Comparison of ENCODE assay signal across 19 cellular contexts in the genomic region with DNA sequence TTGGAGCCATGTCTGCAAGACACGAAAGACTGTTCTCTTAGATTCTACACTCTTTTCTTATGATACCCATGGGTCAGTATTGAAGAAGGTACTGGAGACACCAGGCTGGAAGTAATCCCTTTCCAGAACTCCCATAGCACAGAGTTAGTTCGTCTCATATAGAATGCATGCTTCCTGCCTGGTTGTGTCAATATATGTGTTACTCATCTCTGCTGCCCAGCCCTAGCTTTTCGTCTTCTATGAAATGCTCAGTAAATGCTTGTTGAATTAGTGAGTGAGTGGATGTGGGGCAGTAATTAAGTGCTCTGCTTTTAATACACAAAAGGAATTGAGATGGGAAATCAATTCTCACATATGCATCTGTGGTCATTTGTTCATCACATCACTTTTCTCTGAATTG. TPM values are rescaled to one million over a fixed set of nuclear protein-coding genes. Genes with fewer than 3 reads are reported as not detected.
DNase-seq lines count a peak whose midpoint lies in the region; ATAC-seq and TF ChIP-seq lines count a peak whose summit lies in the region.
"Had no signal": no experiment of that assay in that cellular context is flagged by ENCODE, and none has a peak within 500 bp of the region (broad histone marks: within the 10 kb centered on the region; RNA-seq: fewer than 3 reads in every experiment).

No MANE protein-coding gene starts in this region.

- POLR2A ChIA-PET in IMR-90 (lab: Charles Lee; ENCODE audit: unreplicated experiment) = no interaction called here

- no peak overlapping the region for H3K56ac ChIP-seq in IMR-90 (ENCODE audit: extremely low read depth, insufficient read depth, low read length)

- CTCF ChIA-PET in IMR-90 (lab: Yijun Ruan, JAX) = interaction anchor here (0.6 to 1.4 kb wide), 2 partner anchors 20 to 35 kb away, joined by 3 to 8 read pairs; no protein-coding TSS in a partner anchor

- in situ Hi-C loops in IMR-90 (cut with MboI; ENCODE audit: low sequenced_read_pairs) = no loop called here

- no peaks in the 10 kb centered on the region for H3K36me3 ChIP-seq in IMR-90 (ENCODE audit: control insufficient read depth, insufficient read depth, low read length)

- H4K5ac ChIP-seq in IMR-90 (ENCODE audit: low read depth, low read length) = peak overlapping the region; percentile 40; the same call in 1 of the 2 replicates

- no peak overlapping the region for H4K8ac ChIP-seq in IMR-90 (ENCODE audit: low read depth in 2 of 2, low read length in 2 of 2)

- H3K27me3 ChIP-seq in IMR-90 (ENCODE audit: control insufficient read depth, insufficient read depth, low read length) = no peaks in the 10 kb centered on the region
- no peaks in the 10 kb centered on the region for H3K27me3 ChIP-seq in foreskin keratinocyte

- H3K9me1 ChIP-seq in IMR-90 (ENCODE audit: insufficient read depth, low read length) = peaks cover 3% of the 10 kb centered on the region; the same call in 1 of the 2 replicates

- dilution Hi-C loops in IMR-90 (cut with HindIII; ENCODE audit: low sequenced_read_pairs, unreplicated experiment) = no loop called here

- no peak overlapping the region for H4K91ac ChIP-seq in IMR-90 (ENCODE audit: insufficient read depth, low read depth, low read length)

- no peak overlapping the region; the same call in 1 of the 2 replicates for H3K4ac ChIP-seq in IMR-90 (ENCODE audit: low read depth, low read length)

- H3K9me3 ChIP-seq in IMR-90 (ENCODE audit: control insufficient read depth, insufficient read depth, low read length) = no peaks in the 10 kb centered on the region

- no peak overlapping the region for H3K4me3 ChIP-seq in IMR-90 (ENCODE audit: insufficient read depth, low read depth, low read length)

- H3K9ac ChIP-seq in IMR-90 (ENCODE audit: low read depth, low read length) = no peak overlapping the region
- H3K9ac ChIP-seq: KMS-11 had no signal

- H2BK20ac ChIP-seq in IMR-90 (ENCODE audit: low read depth, low read length) = no peak overlapping the region

- no peak for TF ChIP-seq POLR2A in IMR-90 (IDR thresholded peaks at IDR 0.05; ENCODE audit: low read depth, low read length)

- intact Hi-C loops in IMR-90 (cut with micrococcal nuclease) = no loop called here

- H3K4me2 ChIP-seq in IMR-90 (ENCODE audit: low read depth, low read length) = peak overlapping the region; percentile 52; the same call in 1 of the 2 replicates
- H3K4me2 ChIP-seq: KMS-11 had no signal

- no CpG with 5 or more reads among the region's 3 CpGs for WGBS in IMR-90 (ENCODE audit: extremely low coverage in 2 of 2, insufficient read length in 1 of 2), 2 experiments

- H3K79me1 ChIP-seq in IMR-90 (ENCODE audit: low read depth in 1 of 2, low read length in 2 of 2) = no peaks in the 10 kb centered on the region

- no peak overlapping the region for H3K23ac ChIP-seq in IMR-90 (ENCODE audit: low read depth, low read length)

- H2AFZ ChIP-seq in IMR-90 (replicated peaks; ENCODE audit: low read length, poor library complexity) = no peak overlapping the region

- H2AK9ac ChIP-seq in IMR-90 (replicated peaks; ENCODE audit: low read depth, low read length, poor library complexity) = no peak overlapping the region

- H2AK5ac ChIP-seq in IMR-90 (ENCODE audit: low read depth, low read length) = no peak overlapping the region

- no peak for TF ChIP-seq CTCF in IMR-90 (conservative IDR thresholded peaks at IDR 0.05; ENCODE audit: low read depth, low read length)
- no peak for TF ChIP-seq CTCF in foreskin keratinocyte (conservative IDR thresholded peaks at IDR 0.05)

- peaks cover 10% of the 10 kb centered on the region for H3K4me1 ChIP-seq in IMR-90 (ENCODE audit: control insufficient read depth, insufficient read depth, low read length)
- no peaks in the 10 kb centered on the region for H3K4me1 ChIP-seq in foreskin keratinocyte

- ATAC-seq in IMR-90 (ENCODE audit: low read depth) (peak; percentile 87), foreskin keratinocyte (peak; percentile 59), GM19467 (IDR thresholded peaks at IDR 0.05; ENCODE audit: unreplicated experiment) (no peak), GM21723 (IDR thresholded peaks at IDR 0.05; ENCODE audit: unreplicated experiment) (no peak)
- ATAC-seq: CD8-positive, alpha-beta T cell; HCT116; Panc1 had no signal

- no peak overlapping the region for H2BK15ac ChIP-seq in IMR-90 (ENCODE audit: low read depth, low read length)

- TF ChIP-seq RAD21 in IMR-90 (IDR thresholded peaks at IDR 0.05; ENCODE audit: low read length) = no peak

- H3K27ac ChIP-seq in IMR-90 (ENCODE audit: insufficient read depth, low read length) (no peak overlapping the region), foreskin keratinocyte (no peak overlapping the region)
- H3K27ac ChIP-seq: 22Rv1, KMS-11 had no signal

- H2BK120ac ChIP-seq in IMR-90 (ENCODE audit: low read depth, low read length) = no peak overlapping the region

- DNase-seq in DMS53 (lab: John Stamatoyannopoulos, UW) = peak; percentile 15
- no peak for DNase-seq in DMS53 treated with DMSO at 0.1 percent for 48 hours (lab: John Stamatoyannopoulos, UW; ENCODE audit: unreplicated experiment)
- peak; percentile 64 for DNase-seq in IMR-90
- DNase-seq in astrocyte of the hippocampus (ENCODE audit: low read depth, low spot score) = peak; percentile 5
- peak; percentile 41 to 65 for DNase-seq in foreskin keratinocyte
- DNase-seq in NCI-H446 (lab: John Stamatoyannopoulos, UW) = no peak
- DNase-seq: CD8-positive, alpha-beta T cell; NCI-H1048; NCI-H146; NCI-H2081 treated with DMSO at 0.1 percent for 48 hours; NCI-H510A treated with DMSO at 0.1 percent for 48 hours; NCI-H82; Right ventricle myocardium superior had no signal

- peak overlapping the region; percentile 4 for H2BK5ac ChIP-seq in IMR-90 (ENCODE audit: low read depth, low read length, poor library complexity, severe bottlenecking)

- BruUV-seq in IMR-90 (replicated peaks; lab: Mats Ljungman, UMichigan) = no TSS peak

- H3K18ac ChIP-seq in IMR-90 (ENCODE audit: low read depth, low read length) = peak overlapping the region; percentile 56; the same call in 1 of the 2 replicates

- no peaks in the 10 kb centered on the region for H4K20me1 ChIP-seq in IMR-90 (ENCODE audit: insufficient read depth, low read length)

- H3K14ac ChIP-seq in IMR-90 (replicated peaks; ENCODE audit: low read depth, low read length) = 0 out of 2 replicates have a peak overlapping the region, but pooled peaks have one; percentile 12

TF ChIP-seq in IMR-90, 13 proteins besides CTCF, POLR2A, EP300 and RAD21:
- TF ChIP-seq MAZ (IDR thresholded peaks at IDR 0.05; ENCODE audit: borderline replicate concordance, low read depth, low read length) = no peak
- TF ChIP-seq BHLHE40 (IDR thresholded peaks at IDR 0.05; ENCODE audit: low read depth, low read length) = no peak
- no peak for TF ChIP-seq SMC3 (IDR thresholded peaks at IDR 0.05; ENCODE audit: low read depth, low read length)
- no peak for TF ChIP-seq NFE2L2 (IDR thresholded peaks at IDR 0.05; ENCODE audit: low read depth, low read length)
- no peak for TF ChIP-seq RFX5 (IDR thresholded peaks at IDR 0.05; ENCODE audit: low read depth, low read length)
- TF ChIP-seq USF2 (IDR thresholded peaks at IDR 0.05; ENCODE audit: low read depth, low read length) = no peak
- TF ChIP-seq FOS (IDR thresholded peaks at IDR 0.05; ENCODE audit: low read depth, low read length) = no peak
- no peak for TF ChIP-seq RCOR1 (IDR thresholded peaks at IDR 0.05; ENCODE audit: insufficient replicate concordance, low read length)
- no peak for TF ChIP-seq ELK1 (IDR thresholded peaks at IDR 0.05; ENCODE audit: borderline replicate concordance, low read depth, low read length)
- TF ChIP-seq CEBPB (IDR thresholded peaks at IDR 0.05; ENCODE audit: low read depth, low read length) = no peak
- TF ChIP-seq MXI1 (IDR thresholded peaks at IDR 0.05; ENCODE audit: borderline replicate concordance, low read depth, low read length) = no peak
- TF ChIP-seq CHD1 (IDR thresholded peaks at IDR 0.05; ENCODE audit: low read depth, low read length) = no peak
- TF ChIP-seq MAFK (IDR thresholded peaks at IDR 0.05; ENCODE audit: low read depth, low read length) = no peak

RNA-seq across cellular contexts. Expression of gene ADCY10, which starts 32.1 kb away (rescaled TPM):
- total RNA-seq in IMR-90 (2012; rRNA removed) (under 0.01 TPM in 2 replicates), foreskin keratinocyte (0.14 TPM in 1 of 2 replicates, not detected in the other)
- polyA plus RNA-seq in IMR-90 (2012; rRNA removed) (0.03 and 0.19 TPM in 2 replicates), foreskin keratinocyte (0.06 TPM in 1 of 2 replicates, not detected in the other)
- polyA plus RNA-seq in IMR-90 (2012; cell fraction: cytosol; rRNA removed) = 0.03 TPM in 1 of 2 replicates, not detected in the other
- 0.07 and 0.21 TPM in 2 replicates for polyA plus RNA-seq in IMR-90 (2012; cell fraction: nucleus; rRNA removed; ENCODE audit: low replicate concordance)

RNA-seq across cellular contexts. Expression of gene DCAF6, which starts 54.7 kb away (rescaled TPM):
- 74.7 and 88.7 TPM in 2 replicates for total RNA-seq in IMR-90 (2012; rRNA removed)
- polyA plus RNA-seq in IMR-90 (2012; rRNA removed) = 50.1 and 60.4 TPM in 2 replicates
- 12.7 and 40.0 TPM in 2 replicates for polyA plus RNA-seq in IMR-90 (2012; cell fraction: cytosol; rRNA removed)
- 6.0 and 46.7 TPM in 2 replicates for polyA plus RNA-seq in IMR-90 (2012; cell fraction: nucleus; rRNA removed; ENCODE audit: low replicate concordance)
- 51.5 and 52.0 TPM in 2 replicates for total RNA-seq in foreskin keratinocyte
- 26.0 and 29.8 TPM in 2 replicates for polyA plus RNA-seq in foreskin keratinocyte

RNA-seq across cellular contexts. Expression of gene MPC2, which starts 55.1 kb away (rescaled TPM):
- 35.0 and 56.7 TPM in 2 replicates for total RNA-seq in IMR-90 (2012; rRNA removed)
- polyA plus RNA-seq in IMR-90 (2012; rRNA removed) = 40.9 and 42.9 TPM in 2 replicates
- 25.6 and 27.4 TPM in 2 replicates for polyA plus RNA-seq in IMR-90 (2012; cell fraction: cytosol; rRNA removed)
- polyA plus RNA-seq in IMR-90 (2012; cell fraction: nucleus; rRNA removed; ENCODE audit: low replicate concordance) = 7.5 and 13.7 TPM in 2 replicates
- 38.9 and 49.8 TPM in 2 replicates for total RNA-seq in foreskin keratinocyte
- 57.0 and 69.7 TPM in 2 replicates for polyA plus RNA-seq in foreskin keratinocyte

Comparison
In these comparisons a context has a peak if more than half of its experiments do, and no peak if none do; other contexts are left out.
1. DNase-seq: peak in DMS53 (single experiment), IMR-90 (single experiment), astrocyte of the hippocampus (single experiment) and foreskin keratinocyte (2 of 2); none in DMS53 treated with DMSO at 0.1 percent for 48 hours (single experiment) and NCI-H446 (0 of 2).
2. ATAC-seq: peak in IMR-90 (single experiment) and foreskin keratinocyte (single experiment); none in GM19467 (single experiment) and GM21723 (single experiment).